In genomic region chr10:84308481-84309304, GRCh38 we compare ENCODE assay signal across 9 cellular contexts. TPM values are rescaled to one million over a fixed set of nuclear protein-coding genes. Genes with fewer than 3 reads are reported as not detected.
DNase-seq lines count a peak whose midpoint lies in the region; ATAC-seq and TF ChIP-seq lines count a peak whose summit lies in the region.
"Had no signal": no experiment of that assay in that cellular context is flagged by ENCODE, and none has a peak within 500 bp of the region (broad histone marks: within the 10 kb centered on the region; RNA-seq: fewer than 3 reads in every experiment).

No MANE protein-coding gene starts in this region.

- H3K36me3 ChIP-seq in KOPT-K1 (ENCODE audit: insufficient read depth, low read length) = no peaks in the 10 kb centered on the region

- H3K4me3 ChIP-seq in WI38 (ENCODE audit: low read depth, low read length) = peak overlapping the region; percentile 32
- no peak overlapping the region for H3K4me3 ChIP-seq in fibroblast of the aortic adventitia (ENCODE audit: low read depth, low read length)

- no peak for ATAC-seq in HG03175 (IDR thresholded peaks at IDR 0.05; ENCODE audit: unreplicated experiment)

- H3K9me3 ChIP-seq in KOPT-K1 (ENCODE audit: insufficient read depth, low read length, poor library complexity, severe bottlenecking) = no peaks in the 10 kb centered on the region

- H3K27ac ChIP-seq in KOPT-K1 (ENCODE audit: low read depth, low read length, poor library complexity, severe bottlenecking) = peak overlapping the region; percentile 56
- H3K27ac ChIP-seq: C4-2B had no signal

- no peak for TF ChIP-seq CTCF in WI38 (IDR thresholded peaks at IDR 0.05; ENCODE audit: low read depth, low read length)
- TF ChIP-seq CTCF in fibroblast of the aortic adventitia (IDR thresholded peaks at IDR 0.05; ENCODE audit: insufficient read depth, low read length) = no peak

- DNase-seq in NCI-H510A treated with DMSO at 0.1 percent for 48 hours (lab: John Stamatoyannopoulos, UW) = peak; percentile 50
- no peak for DNase-seq in NCI-H510A (lab: John Stamatoyannopoulos, UW)
- DNase-seq in fibroblast of the aortic adventitia (ENCODE audit: low read depth) = peak; percentile 70
- peak; percentile 30 to 33 for DNase-seq in stimulated activated CD8-positive, alpha-beta memory T cell treated with anti-CD3 and anti-CD28 coated beads, Interleukin-15, amount 100 ng/mL, for 48 hours (ENCODE audit: low read depth in 2 of 2)
- DNase-seq in activated CD4-positive, CD25-positive, alpha-beta regulatory T cell treated with anti-CD3 and anti-CD28 coated beads, Interleukin-2, amount 50 U/mL, for 72 hours = no peak

RNA-seq across cellular contexts. Expression of gene CCSER2, which starts 19.7 kb away (rescaled TPM):
- 40.8 and 49.6 TPM in 2 replicates for total RNA-seq in fibroblast of the aortic adventitia (ENCODE audit: low replicate concordance)

Comparison
In these comparisons a context has a peak if more than half of its experiments do, and no peak if none do; other contexts are left out.
1. DNase-seq: peak in NCI-H510A treated with DMSO at 0.1 percent for 48 hours (single experiment), fibroblast of the aortic adventitia (single experiment) and stimulated activated CD8-positive, alpha-beta memory T cell treated with anti-CD3 and anti-CD28 coated beads, Interleukin-15, amount 100 ng/mL, for 48 hours (2 of 2); none in NCI-H510A (single experiment) and activated CD4-positive, CD25-positive, alpha-beta regulatory T cell treated with anti-CD3 and anti-CD28 coated beads, Interleukin-2, amount 50 U/mL, for 72 hours (single experiment).